20 cellular contexts compared by ENCODE assay signal in the genomic region with DNA sequence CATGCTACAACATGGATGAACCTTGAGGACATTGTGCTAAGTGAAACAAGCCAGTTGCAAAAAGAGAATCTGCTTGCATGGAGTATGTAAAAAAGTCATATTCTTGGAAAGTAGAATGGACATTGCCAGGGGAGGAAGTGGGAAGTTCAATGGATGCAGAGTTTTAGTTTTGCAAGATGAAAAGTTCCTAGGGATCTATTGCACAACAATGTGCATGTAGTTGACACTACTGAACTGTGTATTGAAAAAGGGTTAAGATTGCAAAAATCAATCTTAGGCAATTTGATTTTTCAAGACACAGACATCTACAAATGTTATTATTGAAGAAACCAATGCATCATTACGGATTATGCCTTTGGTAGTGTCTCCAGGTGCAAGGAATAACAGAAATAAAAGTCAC. TPM values are rescaled to one million over a fixed set of nuclear protein-coding genes. Genes with fewer than 3 reads are reported as not detected.
DNase-seq lines count a peak whose midpoint lies in the region; ATAC-seq, FAIRE-seq and TF ChIP-seq lines count a peak whose summit lies in the region.
"Had no signal": no experiment of that assay in that cellular context is flagged by ENCODE, and none has a peak within 500 bp of the region (broad histone marks: within the 10 kb centered on the region; RNA-seq: fewer than 3 reads in every experiment).

No MANE protein-coding gene starts in this region.

- H2AK9ac ChIP-seq in IMR-90 (replicated peaks; ENCODE audit: low read depth, low read length, poor library complexity): no peak overlapping the region

- H3K14ac ChIP-seq in IMR-90 (replicated peaks; ENCODE audit: low read depth, low read length): no peak overlapping the region

- H2BK120ac ChIP-seq in IMR-90 (ENCODE audit: low read depth, low read length): no peak overlapping the region

- no peaks in the 10 kb centered on the region for H3K36me3 ChIP-seq in HCT116 (ENCODE audit: control insufficient read depth in 1 of 2, insufficient read depth in 2 of 2, low read length in 2 of 2)
- no peaks in the 10 kb centered on the region for H3K36me3 ChIP-seq in IMR-90 (ENCODE audit: control insufficient read depth, insufficient read depth, low read length)
- no peaks in the 10 kb centered on the region for H3K36me3 ChIP-seq in K562 (ENCODE audit: control insufficient read depth, insufficient read depth, low read length)
- H3K36me3 ChIP-seq: BE2C, BLaER1 had no signal

- POLR2A ChIA-PET in HCT116 (lab: Charles Lee): no interaction called here
- POLR2A ChIA-PET in IMR-90 (lab: Charles Lee; ENCODE audit: unreplicated experiment): no interaction called here
- POLR2A ChIA-PET in K562 (lab: Yijun Ruan, JAX): no interaction called here

- H3K79me2 ChIP-seq in HCT116 (ENCODE audit: insufficient read depth, low read length): no peaks in the 10 kb centered on the region
- H3K79me2 ChIP-seq in K562 (ENCODE audit: control insufficient read depth, insufficient read depth, low read length): no peaks in the 10 kb centered on the region

- TF ChIP-seq POLR2A in HCT116 (IDR thresholded peaks at IDR 0.05; ENCODE audit: borderline replicate concordance, extremely low read depth, insufficient read depth, insufficient read length) (no peak), IMR-90 (IDR thresholded peaks at IDR 0.05; ENCODE audit: low read depth, low read length) (no peak), K562 (conservative IDR thresholded peaks at IDR 0.05) (no peak)

- H2AK5ac ChIP-seq in IMR-90 (ENCODE audit: low read depth, low read length): no peak overlapping the region

- H2BK15ac ChIP-seq in IMR-90 (ENCODE audit: low read depth, low read length): no peak overlapping the region

- RAD21 ChIA-PET in HCT116 (lab: Charles Lee; ENCODE audit: low non-redundant PET in 1 of 2, low total read pairs in 2 of 2, uncharacterized antibody in 2 of 2, unreplicated experiment in 2 of 2): no interaction called here

- H3K23ac ChIP-seq in IMR-90 (ENCODE audit: low read depth, low read length): no peak overlapping the region

- H3K9ac ChIP-seq in HCT116 (ENCODE audit: low read length) (no peak overlapping the region), IMR-90 (ENCODE audit: low read depth, low read length) (no peak overlapping the region), K562 (ENCODE audit: insufficient read depth in 1 of 2, low read depth in 2 of 2, low read length in 2 of 2) (no peak overlapping the region)
- H3K9ac ChIP-seq: BLaER1 had no signal

- no peak overlapping the region for H4K8ac ChIP-seq in IMR-90 (ENCODE audit: low read depth in 2 of 2, low read length in 2 of 2)

- ATAC-seq in HCT116: no peak
- ATAC-seq in IMR-90 (ENCODE audit: low read depth): no peak
- no peak for ATAC-seq in K562

- intact Hi-C loops in HCT116 (cut with micrococcal nuclease): no loop called here
- intact Hi-C loops in IMR-90 (cut with micrococcal nuclease): no loop called here
- intact Hi-C loops in K562 (cut with micrococcal nuclease): no loop called here

- TF ChIP-seq RAD21 in HCT116 (IDR thresholded peaks at IDR 0.05; ENCODE audit: low read depth) (no peak), IMR-90 (IDR thresholded peaks at IDR 0.05; ENCODE audit: low read length) (no peak), K562 (CRISPR knock-in tag; conservative IDR thresholded peaks at IDR 0.05 in 1 of 2, IDR thresholded peaks at IDR 0.05 in 1 of 2) (no peak)

- CTCF ChIA-PET in HCT116 (lab: Charles Lee): no interaction called here
- CTCF ChIA-PET in IMR-90 (lab: Yijun Ruan, JAX): no interaction called here
- CTCF ChIA-PET in K562 (lab: Yijun Ruan, JAX; ENCODE audit: low intra/inter-chr PET ratio): no interaction called here

- no peak overlapping the region for H3K27ac ChIP-seq in HCT116 (ENCODE audit: low read depth, low read length)
- H3K27ac ChIP-seq in IMR-90 (ENCODE audit: insufficient read depth, low read length): no peak overlapping the region
- no peak overlapping the region for H3K27ac ChIP-seq in K562 (ENCODE audit: extremely low read depth, low read depth, low read length)
- H3K27ac ChIP-seq: BLaER1 had no signal

- no peak overlapping the region for H3K56ac ChIP-seq in IMR-90 (ENCODE audit: extremely low read depth, insufficient read depth, low read length)

- H3K4me3 ChIP-seq in HCT116 (replicated peaks in 1 of 2; ENCODE audit: low read depth in 1 of 2, low read length in 2 of 2): no peak overlapping the region
- H3K4me3 ChIP-seq in IMR-90 (ENCODE audit: insufficient read depth, low read depth, low read length): no peak overlapping the region
- no peak overlapping the region for H3K4me3 ChIP-seq in K562
- H3K4me3 ChIP-seq: BLaER1 had no signal

- no peak overlapping the region for H4K91ac ChIP-seq in IMR-90 (ENCODE audit: insufficient read depth, low read depth, low read length)

- BruUV-seq in HCT116 (replicated peaks; lab: Mats Ljungman, UMichigan): no TSS peak
- BruUV-seq in IMR-90 (replicated peaks; lab: Mats Ljungman, UMichigan): no TSS peak
- no TSS peak for BruUV-seq in K562 (replicated peaks; lab: Mats Ljungman, UMichigan)

- no peaks in the 10 kb centered on the region for H3K9me2 ChIP-seq in HCT116 (ENCODE audit: insufficient read depth)

- in situ Hi-C loops in IMR-90 (cut with MboI; ENCODE audit: low sequenced_read_pairs) (no loop called here), K562 (cut with MboI) (no loop called here)

- dilution Hi-C loops in IMR-90 (cut with HindIII; ENCODE audit: low sequenced_read_pairs, unreplicated experiment): no loop called here

- WGBS in IMR-90 (ENCODE audit: extremely low coverage in 2 of 2, insufficient read length in 1 of 2), 2 experiments: no CpG with 5 or more reads among the region's 1 CpG
- WGBS in K562 (ENCODE audit: insufficient coverage, low coverage, missing lambda C conversion rate): 6% methylated on average over 1 of the region's 1 CpG

- DNase-seq in HCT116 (ENCODE audit: low read depth, low spot score): no peak
- DNase-seq in IMR-90: no peak
- DNase-seq in K562 (ENCODE audit: extremely low read depth in 1 of 4, low spot score in 3 of 4): no peak
- no peak for DNase-seq in DMS 273 treated with DMSO at 0.1 percent for 48 hours (lab: John Stamatoyannopoulos, UW)
- DNase-seq in inferior parietal cortex (ENCODE audit: extremely low spot score): no peak
- DNase-seq: 8988T; ACHN; BE2C; C1 segment of cervical spinal cord; CD4-positive, alpha-beta memory T cell; CD4-positive, CD25-positive, alpha-beta regulatory T cell; CD8-positive, alpha-beta memory T cell; COR-L47; DMS79 treated with DMSO at 0.1 percent for 48 hours; GF-D8 had no signal

- no peaks in the 10 kb centered on the region for H3K9me1 ChIP-seq in IMR-90 (ENCODE audit: insufficient read depth, low read length)
- H3K9me1 ChIP-seq in K562 (ENCODE audit: control insufficient read depth, insufficient read depth, low read length): no peaks in the 10 kb centered on the region

- no peak overlapping the region for H3K18ac ChIP-seq in IMR-90 (ENCODE audit: low read depth, low read length)

- H3K9me3 ChIP-seq in HCT116 (ENCODE audit: control insufficient read depth in 1 of 2, insufficient read depth in 1 of 2, low read depth in 1 of 2, low read length in 2 of 2) (no peaks in the 10 kb centered on the region), IMR-90 (ENCODE audit: control insufficient read depth, insufficient read depth, low read length) (no peaks in the 10 kb centered on the region), K562 (replicated peaks; ENCODE audit: control insufficient read depth, insufficient read depth, low read depth, low read length) (no peaks in the 10 kb centered on the region)
- H3K9me3 ChIP-seq: BE2C had no signal

- H3K4ac ChIP-seq in IMR-90 (ENCODE audit: low read depth, low read length): no peak overlapping the region

- TF ChIP-seq CTCF in HCT116 (IDR thresholded peaks at IDR 0.05 in 2 of 3, conservative IDR thresholded peaks at IDR 0.05 in 1 of 3; ENCODE audit: borderline replicate concordance in 1 of 3, insufficient read depth in 1 of 3, low read depth in 2 of 3, low read length in 2 of 3): no peak
- no peak for TF ChIP-seq CTCF in IMR-90 (conservative IDR thresholded peaks at IDR 0.05; ENCODE audit: low read depth, low read length)
- TF ChIP-seq CTCF in K562 (IDR thresholded peaks at IDR 0.05 in 2 of 3, conservative IDR thresholded peaks at IDR 0.05 in 1 of 3; ENCODE audit: insufficient read depth in 2 of 3, low read depth in 1 of 3, low read length in 3 of 3): no peak

- H3K79me1 ChIP-seq in IMR-90 (ENCODE audit: low read depth in 1 of 2, low read length in 2 of 2): no peaks in the 10 kb centered on the region

- TF ChIP-seq EP300 in K562 (IDR thresholded peaks at IDR 0.05; ENCODE audit: low read length): no peak

- H2BK20ac ChIP-seq in IMR-90 (ENCODE audit: low read depth, low read length): no peak overlapping the region

- no peak for FAIRE-seq in K562 (lab: Jason Lieb, UNC)
- FAIRE-seq: A204.1, G401.6, GM12891, GM19239 had no signal

- no peak overlapping the region for H4K5ac ChIP-seq in IMR-90 (ENCODE audit: low read depth, low read length)

- H2BK5ac ChIP-seq in IMR-90 (ENCODE audit: low read depth, low read length, poor library complexity, severe bottlenecking): no peak overlapping the region

- H3K27me3 ChIP-seq in HCT116 (ENCODE audit: insufficient read depth, low read length) (no peaks in the 10 kb centered on the region), IMR-90 (ENCODE audit: control insufficient read depth, insufficient read depth, low read length) (no peaks in the 10 kb centered on the region), K562 (ENCODE audit: control insufficient read depth in 2 of 2, insufficient read depth in 2 of 2, low read length in 2 of 2) (no peaks in the 10 kb centered on the region; a peak in 1 of 5 replicates)
- H3K27me3 ChIP-seq: BE2C, BLaER1 had no signal

- H3K4me1 ChIP-seq in HCT116 (ENCODE audit: control insufficient read depth in 1 of 2, insufficient read depth in 2 of 2, low read length in 2 of 2): no peaks in the 10 kb centered on the region
- no peaks in the 10 kb centered on the region for H3K4me1 ChIP-seq in IMR-90 (ENCODE audit: control insufficient read depth, insufficient read depth, low read length)
- no peaks in the 10 kb centered on the region for H3K4me1 ChIP-seq in K562 (replicated peaks in 1 of 2; ENCODE audit: control insufficient read depth in 2 of 2, insufficient read depth in 2 of 2, low read length in 2 of 2)
- H3K4me1 ChIP-seq: BE2C, BLaER1 had no signal

- no peak overlapping the region for H2AFZ ChIP-seq in HCT116 (ENCODE audit: low read depth, low read length, poor library complexity, severe bottlenecking)
- no peak overlapping the region for H2AFZ ChIP-seq in IMR-90 (replicated peaks; ENCODE audit: low read length, poor library complexity)
- H2AFZ ChIP-seq in K562 (ENCODE audit: low read depth, low read length): no peak overlapping the region

- H4K20me1 ChIP-seq in HCT116 (ENCODE audit: insufficient read depth): no peaks in the 10 kb centered on the region
- H4K20me1 ChIP-seq in IMR-90 (ENCODE audit: insufficient read depth, low read length): no peaks in the 10 kb centered on the region
- H4K20me1 ChIP-seq in K562 (replicated peaks; ENCODE audit: control insufficient read depth, insufficient read depth, low read length): no peaks in the 10 kb centered on the region
- H4K20me1 ChIP-seq: BLaER1 had no signal

- no peak overlapping the region for H3K4me2 ChIP-seq in HCT116 (ENCODE audit: low read length)
- H3K4me2 ChIP-seq in IMR-90 (ENCODE audit: low read depth, low read length): no peak overlapping the region
- no peak overlapping the region for H3K4me2 ChIP-seq in K562 (ENCODE audit: insufficient read depth, low read length)
- H3K4me2 ChIP-seq: BLaER1 had no signal

RNA-seq across cellular contexts. Expression of gene MAGI3, which starts 50.3 kb away (rescaled TPM):
- total RNA-seq in HCT116 (2021; ENCODE audit: unreplicated experiment): 11.8 TPM
- polyA plus RNA-seq in HCT116 (2012): 3.9 and 5.6 TPM in 2 replicates
- 8.8 and 9.2 TPM in 2 replicates for total RNA-seq in IMR-90 (2012; rRNA removed)
- 2.4 and 2.5 TPM in 2 replicates for polyA plus RNA-seq in IMR-90 (2012; rRNA removed)
- polyA plus RNA-seq in IMR-90 (2012; cell fraction: cytosol; rRNA removed): 0.75 and 0.86 TPM in 2 replicates
- 1.2 and 4.5 TPM in 2 replicates for polyA plus RNA-seq in IMR-90 (2012; cell fraction: nucleus; rRNA removed; ENCODE audit: low replicate concordance)
- total RNA-seq in K562 (2011; cell fraction: chromatin; rRNA removed; ENCODE audit: low replicate concordance): 12.1 and 22.5 TPM in 2 replicates
- 4.5 and 6.1 TPM in 2 replicates for total RNA-seq in K562 (2011; cell fraction: nucleolus; rRNA removed)
- 22.1 and 43.9 TPM in 2 replicates for total RNA-seq in K562 (2011; cell fraction: nucleoplasm; rRNA removed)
- total RNA-seq in K562 (2014; rRNA removed): 3.7 and 4.7 TPM in 2 replicates
- 5.5 and 6.3 TPM in 2 replicates for total RNA-seq in K562 (2014; rRNA removed; fragmentation: Illumina TruSeq; extraction: Trizol)
- total RNA-seq in K562 (2015; rRNA removed; fragmentation: Illumina TruSeq; extraction: Trizol): 6.0 and 7.0 TPM in 2 replicates
- 6.1 and 6.5 TPM in 2 replicates for total RNA-seq in K562 (2021)
- polyA plus RNA-seq in K562 (2011; rRNA removed): 8.6 and 9.1 TPM in 2 replicates
- 2.5 and 6.2 TPM in 2 replicates for polyA plus RNA-seq in K562 (2011; cell fraction: cytosol; rRNA removed)
- polyA plus RNA-seq in K562 (2011; cell fraction: nucleus; rRNA removed): 9.3 and 11.5 TPM in 2 replicates
- 2.9 and 4.4 TPM in 2 replicates for polyA plus RNA-seq in K562 (2012)
- polyA plus RNA-seq in K562 (2014; fragmentation: Illumina TruSeq; extraction: Trizol): 3.6 and 5.6 TPM in 2 replicates
- 1 to 10 TPM; 1.0 to 1.2 TPM for polyA plus RNA-seq in K562 (2014; fragmentation: Nextera tagmentation; extraction: Ambion mirVana)
- 3.3 and 3.9 TPM in 2 replicates for polyA plus RNA-seq in K562 (2014; rRNA removed)
- 20.0 and 33.6 TPM in 2 replicates for polyA minus RNA-seq in K562 (2011; rRNA and poly(A)+ RNA removed)
- polyA minus RNA-seq in K562 (2011; cell fraction: cytosol; rRNA and poly(A)+ RNA removed): 5.6 and 6.2 TPM in 2 replicates
- polyA minus RNA-seq in K562 (2011; cell fraction: nucleus; rRNA and poly(A)+ RNA removed): 24.0 and 37.2 TPM in 2 replicates

Comparison
In these comparisons a context has a peak if more than half of its experiments do, and no peak if none do; other contexts are left out.
1. Of the 22 proteins assayed by ChIP-seq in both K562 and HCT116: peak only in K562: CEBPB; only in HCT116: CBX3; in both: none; in neither: 20.